In the genomic region with DNA sequence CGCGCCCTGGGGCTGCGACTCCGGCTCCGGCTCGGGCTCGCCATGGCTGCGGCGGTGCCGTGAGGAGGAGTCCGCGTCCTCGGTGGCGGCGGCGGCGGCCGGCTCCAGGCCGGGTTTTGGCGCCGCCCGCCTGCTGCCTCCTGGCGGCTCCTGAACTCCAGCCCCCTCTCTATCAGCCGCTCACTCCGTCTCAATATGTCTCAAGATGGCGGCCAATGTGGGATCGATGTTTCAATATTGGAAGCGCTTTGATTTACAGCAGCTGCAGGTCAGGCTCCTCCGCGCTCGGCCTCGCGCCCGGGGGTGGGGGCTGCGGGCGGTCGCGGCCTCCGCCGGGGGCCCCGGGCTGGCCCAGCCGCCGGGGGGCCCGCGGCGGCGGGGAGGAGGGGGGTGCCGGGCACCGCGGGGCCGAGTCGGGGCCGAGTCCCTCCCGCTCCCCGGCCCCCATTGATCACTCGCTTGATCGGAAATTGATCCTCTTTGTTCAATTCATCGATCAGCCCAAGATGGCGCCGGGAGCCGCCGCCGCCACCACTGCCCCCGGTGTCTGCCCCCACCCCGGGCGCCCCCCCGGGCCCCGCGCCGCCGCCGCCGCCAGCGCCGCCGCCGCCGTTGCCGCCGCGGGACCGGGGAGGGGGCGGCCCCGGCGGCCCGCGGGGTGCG, we compare ENCODE assay signal across 1 cellular context.
TF ChIP-seq lines count a peak whose summit lies in the region.

No MANE protein-coding gene starts in this region.

TF ChIP-seq in K562, 482 proteins besides CTCF, POLR2A, EP300 and RAD21 (continued from another document and continues in another):
- TF ChIP-seq, protein P1, sequence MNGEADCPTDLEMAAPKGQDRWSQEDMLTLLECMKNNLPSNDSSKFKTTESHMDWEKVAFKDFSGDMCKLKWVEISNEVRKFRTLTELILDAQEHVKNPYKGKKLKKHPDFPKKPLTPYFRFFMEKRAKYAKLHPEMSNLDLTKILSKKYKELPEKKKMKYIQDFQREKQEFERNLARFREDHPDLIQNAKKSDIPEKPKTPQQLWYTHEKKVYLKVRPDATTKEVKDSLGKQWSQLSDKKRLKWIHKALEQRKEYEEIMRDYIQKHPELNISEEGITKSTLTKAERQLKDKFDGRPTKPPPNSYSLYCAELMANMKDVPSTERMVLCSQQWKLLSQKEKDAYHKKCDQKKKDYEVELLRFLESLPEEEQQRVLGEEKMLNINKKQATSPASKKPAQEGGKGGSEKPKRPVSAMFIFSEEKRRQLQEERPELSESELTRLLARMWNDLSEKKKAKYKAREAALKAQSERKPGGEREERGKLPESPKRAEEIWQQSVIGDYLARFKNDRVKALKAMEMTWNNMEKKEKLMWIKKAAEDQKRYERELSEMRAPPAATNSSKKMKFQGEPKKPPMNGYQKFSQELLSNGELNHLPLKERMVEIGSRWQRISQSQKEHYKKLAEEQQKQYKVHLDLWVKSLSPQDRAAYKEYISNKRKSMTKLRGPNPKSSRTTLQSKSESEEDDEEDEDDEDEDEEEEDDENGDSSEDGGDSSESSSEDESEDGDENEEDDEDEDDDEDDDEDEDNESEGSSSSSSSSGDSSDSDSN (IDR thresholded peaks at IDR 0.05; ENCODE audit: borderline replicate concordance in 1 of 2, low read depth in 2 of 2, low read length in 2 of 2) = peak; percentile 42 to 72; a peak in 1 of 4 replicates
- no peak for TF ChIP-seq GATA2 (CRISPR knock-in tag; IDR thresholded peaks at IDR 0.05)
- TF ChIP-seq GTF2F1 (IDR thresholded peaks at IDR 0.05; ENCODE audit: low read depth, low read length) = 0 out of 2 replicates have a peak, but pooled peaks have one; percentile 51
- peak; percentile 1; the same call in 1 of the 2 replicates for TF ChIP-seq MYC (IDR thresholded peaks at IDR 0.05; ENCODE audit: low read depth, low read length)
- TF ChIP-seq MYC (CRISPR knock-in tag; IDR thresholded peaks at IDR 0.05; ENCODE audit: borderline replicate concordance, low read depth) = no peak
- TF ChIP-seq RNF2 (IDR thresholded peaks at IDR 0.05) = no peak
- TF ChIP-seq ZNF324 (CRISPR knock-in tag; IDR thresholded peaks at IDR 0.05) = no peak
- TF ChIP-seq HSF4 (CRISPR knock-in tag; IDR thresholded peaks at IDR 0.05; ENCODE audit: borderline replicate concordance) = no peak
- TF ChIP-seq ZNF57 (CRISPR knock-in tag; IDR thresholded peaks at IDR 0.05) = no peak
- no peak for TF ChIP-seq ZNF717 (CRISPR knock-in tag; IDR thresholded peaks at IDR 0.05)
- TF ChIP-seq SMAD4 (CRISPR knock-in tag; conservative IDR thresholded peaks at IDR 0.05) = peak; percentile 87
- TF ChIP-seq, protein P2, sequence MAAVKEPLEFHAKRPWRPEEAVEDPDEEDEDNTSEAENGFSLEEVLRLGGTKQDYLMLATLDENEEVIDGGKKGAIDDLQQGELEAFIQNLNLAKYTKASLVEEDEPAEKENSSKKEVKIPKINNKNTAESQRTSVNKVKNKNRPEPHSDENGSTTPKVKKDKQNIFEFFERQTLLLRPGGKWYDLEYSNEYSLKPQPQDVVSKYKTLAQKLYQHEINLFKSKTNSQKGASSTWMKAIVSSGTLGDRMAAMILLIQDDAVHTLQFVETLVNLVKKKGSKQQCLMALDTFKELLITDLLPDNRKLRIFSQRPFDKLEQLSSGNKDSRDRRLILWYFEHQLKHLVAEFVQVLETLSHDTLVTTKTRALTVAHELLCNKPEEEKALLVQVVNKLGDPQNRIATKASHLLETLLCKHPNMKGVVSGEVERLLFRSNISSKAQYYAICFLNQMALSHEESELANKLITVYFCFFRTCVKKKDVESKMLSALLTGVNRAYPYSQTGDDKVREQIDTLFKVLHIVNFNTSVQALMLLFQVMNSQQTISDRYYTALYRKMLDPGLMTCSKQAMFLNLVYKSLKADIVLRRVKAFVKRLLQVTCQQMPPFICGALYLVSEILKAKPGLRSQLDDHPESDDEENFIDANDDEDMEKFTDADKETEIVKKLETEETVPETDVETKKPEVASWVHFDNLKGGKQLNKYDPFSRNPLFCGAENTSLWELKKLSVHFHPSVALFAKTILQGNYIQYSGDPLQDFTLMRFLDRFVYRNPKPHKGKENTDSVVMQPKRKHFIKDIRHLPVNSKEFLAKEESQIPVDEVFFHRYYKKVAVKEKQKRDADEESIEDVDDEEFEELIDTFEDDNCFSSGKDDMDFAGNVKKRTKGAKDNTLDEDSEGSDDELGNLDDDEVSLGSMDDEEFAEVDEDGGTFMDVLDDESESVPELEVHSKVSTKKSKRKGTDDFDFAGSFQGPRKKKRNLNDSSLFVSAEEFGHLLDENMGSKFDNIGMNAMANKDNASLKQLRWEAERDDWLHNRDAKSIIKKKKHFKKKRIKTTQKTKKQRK (IDR thresholded peaks at IDR 0.05; ENCODE audit: borderline replicate concordance, low read depth, low read length) = no peak
- peak in 1 of 2 experiments; percentile 90 for TF ChIP-seq MAZ (CRISPR knock-in tag; conservative IDR thresholded peaks at IDR 0.05 in 1 of 2, IDR thresholded peaks at IDR 0.05 in 1 of 2)
- TF ChIP-seq ZFX (CRISPR knock-in tag; IDR thresholded peaks at IDR 0.05) = peak; percentile 57
- TF ChIP-seq, protein P3, sequence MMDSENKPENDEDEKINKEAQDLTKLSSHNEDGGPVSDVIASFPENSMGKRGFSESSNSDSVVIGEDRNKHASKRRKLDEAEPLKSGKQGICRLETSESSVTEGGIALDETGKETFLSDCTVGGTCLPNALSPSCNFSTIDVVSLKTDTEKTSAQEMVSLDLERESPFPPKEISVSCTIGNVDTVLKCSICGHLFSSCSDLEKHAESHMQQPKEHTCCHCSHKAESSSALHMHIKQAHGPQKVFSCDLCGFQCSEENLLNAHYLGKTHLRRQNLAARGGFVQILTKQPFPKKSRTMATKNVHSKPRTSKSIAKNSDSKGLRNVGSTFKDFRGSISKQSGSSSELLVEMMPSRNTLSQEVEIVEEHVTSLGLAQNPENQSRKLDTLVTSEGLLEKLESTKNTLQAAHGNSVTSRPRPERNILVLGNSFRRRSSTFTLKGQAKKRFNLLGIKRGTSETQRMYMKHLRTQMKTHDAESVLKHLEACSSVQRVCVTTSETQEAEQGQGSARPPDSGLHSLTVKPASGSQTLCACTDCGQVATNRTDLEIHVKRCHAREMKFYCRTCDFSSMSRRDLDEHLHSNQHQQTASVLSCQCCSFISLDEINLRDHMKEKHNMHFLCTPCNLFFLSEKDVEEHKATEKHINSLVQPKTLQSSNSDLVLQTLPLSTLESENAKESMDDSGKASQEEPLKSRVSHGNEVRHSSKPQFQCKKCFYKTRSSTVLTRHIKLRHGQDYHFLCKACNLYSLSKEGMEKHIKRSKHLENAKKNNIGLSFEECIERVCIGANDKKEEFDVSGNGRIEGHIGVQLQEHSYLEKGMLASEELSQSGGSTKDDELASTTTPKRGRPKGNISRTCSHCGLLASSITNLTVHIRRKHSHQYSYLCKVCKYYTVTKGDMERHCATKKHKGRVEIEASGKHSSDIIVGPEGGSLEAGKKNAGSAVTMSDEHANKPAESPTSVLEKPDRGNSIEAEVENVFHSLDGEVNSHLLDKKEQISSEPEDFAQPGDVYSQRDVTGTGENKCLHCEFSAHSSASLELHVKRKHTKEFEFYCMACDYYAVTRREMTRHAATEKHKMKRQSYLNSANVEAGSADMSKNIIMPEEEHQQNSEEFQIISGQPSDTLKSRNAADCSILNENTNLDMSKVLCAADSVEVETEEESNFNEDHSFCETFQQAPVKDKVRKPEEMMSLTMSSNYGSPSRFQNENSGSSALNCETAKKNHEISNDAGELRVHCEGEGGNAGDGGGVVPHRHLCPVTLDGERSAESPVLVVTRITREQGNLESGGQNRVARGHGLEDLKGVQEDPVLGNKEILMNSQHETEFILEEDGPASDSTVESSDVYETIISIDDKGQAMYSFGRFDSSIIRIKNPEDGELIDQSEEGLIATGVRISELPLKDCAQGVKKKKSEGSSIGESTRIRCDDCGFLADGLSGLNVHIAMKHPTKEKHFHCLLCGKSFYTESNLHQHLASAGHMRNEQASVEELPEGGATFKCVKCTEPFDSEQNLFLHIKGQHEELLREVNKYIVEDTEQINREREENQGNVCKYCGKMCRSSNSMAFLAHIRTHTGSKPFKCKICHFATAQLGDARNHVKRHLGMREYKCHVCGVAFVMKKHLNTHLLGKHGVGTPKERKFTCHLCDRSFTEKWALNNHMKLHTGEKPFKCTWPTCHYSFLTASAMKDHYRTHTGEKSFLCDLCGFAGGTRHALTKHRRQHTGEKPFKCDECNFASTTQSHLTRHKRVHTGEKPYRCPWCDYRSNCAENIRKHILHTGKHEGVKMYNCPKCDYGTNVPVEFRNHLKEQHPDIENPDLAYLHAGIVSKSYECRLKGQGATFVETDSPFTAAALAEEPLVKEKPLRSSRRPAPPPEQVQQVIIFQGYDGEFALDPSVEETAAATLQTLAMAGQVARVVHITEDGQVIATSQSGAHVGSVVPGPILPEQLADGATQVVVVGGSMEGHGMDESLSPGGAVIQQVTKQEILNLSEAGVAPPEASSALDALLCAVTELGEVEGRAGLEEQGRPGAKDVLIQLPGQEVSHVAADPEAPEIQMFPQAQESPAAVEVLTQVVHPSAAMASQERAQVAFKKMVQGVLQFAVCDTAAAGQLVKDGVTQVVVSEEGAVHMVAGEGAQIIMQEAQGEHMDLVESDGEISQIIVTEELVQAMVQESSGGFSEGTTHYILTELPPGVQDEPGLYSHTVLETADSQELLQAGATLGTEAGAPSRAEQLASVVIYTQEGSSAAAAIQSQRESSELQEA (IDR thresholded peaks at IDR 0.05; ENCODE audit: low read depth) = no peak
- no peak for TF ChIP-seq BHLHE40 (IDR thresholded peaks at IDR 0.05; ENCODE audit: low read length)
- TF ChIP-seq NFE2L1 (tag; IDR thresholded peaks at IDR 0.05; ENCODE audit: borderline replicate concordance, low read depth) = no peak
- no peak for TF ChIP-seq CBX8 (IDR thresholded peaks at IDR 0.05; ENCODE audit: borderline replicate concordance, extremely low read depth, low read depth, low read length, poor library complexity, severe bottlenecking)
- TF ChIP-seq, protein P4, sequence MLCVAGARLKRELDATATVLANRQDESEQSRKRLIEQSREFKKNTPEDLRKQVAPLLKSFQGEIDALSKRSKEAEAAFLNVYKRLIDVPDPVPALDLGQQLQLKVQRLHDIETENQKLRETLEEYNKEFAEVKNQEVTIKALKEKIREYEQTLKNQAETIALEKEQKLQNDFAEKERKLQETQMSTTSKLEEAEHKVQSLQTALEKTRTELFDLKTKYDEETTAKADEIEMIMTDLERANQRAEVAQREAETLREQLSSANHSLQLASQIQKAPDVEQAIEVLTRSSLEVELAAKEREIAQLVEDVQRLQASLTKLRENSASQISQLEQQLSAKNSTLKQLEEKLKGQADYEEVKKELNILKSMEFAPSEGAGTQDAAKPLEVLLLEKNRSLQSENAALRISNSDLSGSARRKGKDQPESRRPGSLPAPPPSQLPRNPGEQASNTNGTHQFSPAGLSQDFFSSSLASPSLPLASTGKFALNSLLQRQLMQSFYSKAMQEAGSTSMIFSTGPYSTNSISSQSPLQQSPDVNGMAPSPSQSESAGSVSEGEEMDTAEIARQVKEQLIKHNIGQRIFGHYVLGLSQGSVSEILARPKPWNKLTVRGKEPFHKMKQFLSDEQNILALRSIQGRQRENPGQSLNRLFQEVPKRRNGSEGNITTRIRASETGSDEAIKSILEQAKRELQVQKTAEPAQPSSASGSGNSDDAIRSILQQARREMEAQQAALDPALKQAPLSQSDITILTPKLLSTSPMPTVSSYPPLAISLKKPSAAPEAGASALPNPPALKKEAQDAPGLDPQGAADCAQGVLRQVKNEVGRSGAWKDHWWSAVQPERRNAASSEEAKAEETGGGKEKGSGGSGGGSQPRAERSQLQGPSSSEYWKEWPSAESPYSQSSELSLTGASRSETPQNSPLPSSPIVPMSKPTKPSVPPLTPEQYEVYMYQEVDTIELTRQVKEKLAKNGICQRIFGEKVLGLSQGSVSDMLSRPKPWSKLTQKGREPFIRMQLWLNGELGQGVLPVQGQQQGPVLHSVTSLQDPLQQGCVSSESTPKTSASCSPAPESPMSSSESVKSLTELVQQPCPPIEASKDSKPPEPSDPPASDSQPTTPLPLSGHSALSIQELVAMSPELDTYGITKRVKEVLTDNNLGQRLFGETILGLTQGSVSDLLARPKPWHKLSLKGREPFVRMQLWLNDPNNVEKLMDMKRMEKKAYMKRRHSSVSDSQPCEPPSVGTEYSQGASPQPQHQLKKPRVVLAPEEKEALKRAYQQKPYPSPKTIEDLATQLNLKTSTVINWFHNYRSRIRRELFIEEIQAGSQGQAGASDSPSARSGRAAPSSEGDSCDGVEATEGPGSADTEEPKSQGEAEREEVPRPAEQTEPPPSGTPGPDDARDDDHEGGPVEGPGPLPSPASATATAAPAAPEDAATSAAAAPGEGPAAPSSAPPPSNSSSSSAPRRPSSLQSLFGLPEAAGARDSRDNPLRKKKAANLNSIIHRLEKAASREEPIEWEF (CRISPR knock-in tag; IDR thresholded peaks at IDR 0.05) = peak; percentile 99
- peak; percentile 34; the same call in 1 of the 2 replicates for TF ChIP-seq PHF8 (IDR thresholded peaks at IDR 0.05; ENCODE audit: borderline replicate concordance, low read length)
- TF ChIP-seq, protein P5, sequence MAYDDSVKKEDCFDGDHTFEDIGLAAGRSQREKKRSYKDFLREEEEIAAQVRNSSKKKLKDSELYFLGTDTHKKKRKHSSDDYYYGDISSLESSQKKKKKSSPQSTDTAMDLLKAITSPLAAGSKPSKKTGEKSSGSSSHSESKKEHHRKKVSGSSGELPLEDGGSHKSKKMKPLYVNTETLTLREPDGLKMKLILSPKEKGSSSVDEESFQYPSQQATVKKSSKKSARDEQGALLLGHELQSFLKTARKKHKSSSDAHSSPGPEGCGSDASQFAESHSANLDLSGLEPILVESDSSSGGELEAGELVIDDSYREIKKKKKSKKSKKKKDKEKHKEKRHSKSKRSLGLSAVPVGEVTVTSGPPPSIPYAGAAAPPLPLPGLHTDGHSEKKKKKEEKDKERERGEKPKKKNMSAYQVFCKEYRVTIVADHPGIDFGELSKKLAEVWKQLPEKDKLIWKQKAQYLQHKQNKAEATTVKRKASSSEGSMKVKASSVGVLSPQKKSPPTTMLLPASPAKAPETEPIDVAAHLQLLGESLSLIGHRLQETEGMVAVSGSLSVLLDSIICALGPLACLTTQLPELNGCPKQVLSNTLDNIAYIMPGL (CRISPR knock-in tag; IDR thresholded peaks at IDR 0.05) = peak; percentile 4; the same call in 1 of the 2 replicates
- no peak for TF ChIP-seq RBM39 (optimal IDR thresholded peaks at IDR 0.05; ENCODE audit: low read depth, low read length)
- no peak for TF ChIP-seq ZNF408 (CRISPR knock-in tag; IDR thresholded peaks at IDR 0.05; ENCODE audit: low read depth)
- peak; percentile 58 for TF ChIP-seq POLR2AphosphoS5 (IDR thresholded peaks at IDR 0.05; ENCODE audit: control insufficient read depth, insufficient read depth, low read depth, low read length)
- no peak; the same call in 1 of the 2 replicates for TF ChIP-seq ESRRA (IDR thresholded peaks at IDR 0.05; ENCODE audit: borderline replicate concordance, low read depth)
- TF ChIP-seq ZBTB7A (IDR thresholded peaks at IDR 0.05; ENCODE audit: borderline replicate concordance, control insufficient read depth, low read depth, low read length) = 0 out of 2 replicates have a peak, but pooled peaks have one; percentile 6
- TF ChIP-seq CHD1 (IDR thresholded peaks at IDR 0.05; ENCODE audit: low read length) = no peak
- TF ChIP-seq HNRNPLL (IDR thresholded peaks at IDR 0.05; ENCODE audit: low read depth, low read length, poor library complexity, severe bottlenecking) = no peak
- no peak for TF ChIP-seq JUNB (CRISPR knock-in tag; conservative IDR thresholded peaks at IDR 0.05)
- TF ChIP-seq, protein P6, sequence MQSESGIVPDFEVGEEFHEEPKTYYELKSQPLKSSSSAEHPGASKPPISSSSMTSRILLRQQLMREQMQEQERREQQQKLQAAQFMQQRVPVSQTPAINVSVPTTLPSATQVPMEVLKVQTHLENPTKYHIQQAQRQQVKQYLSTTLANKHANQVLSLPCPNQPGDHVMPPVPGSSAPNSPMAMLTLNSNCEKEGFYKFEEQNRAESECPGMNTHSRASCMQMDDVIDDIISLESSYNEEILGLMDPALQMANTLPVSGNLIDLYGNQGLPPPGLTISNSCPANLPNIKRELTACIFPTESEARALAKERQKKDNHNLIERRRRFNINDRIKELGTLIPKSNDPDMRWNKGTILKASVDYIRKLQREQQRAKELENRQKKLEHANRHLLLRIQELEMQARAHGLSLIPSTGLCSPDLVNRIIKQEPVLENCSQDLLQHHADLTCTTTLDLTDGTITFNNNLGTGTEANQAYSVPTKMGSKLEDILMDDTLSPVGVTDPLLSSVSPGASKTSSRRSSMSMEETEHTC (IDR thresholded peaks at IDR 0.05) = no peak
